In the genomic region with DNA sequence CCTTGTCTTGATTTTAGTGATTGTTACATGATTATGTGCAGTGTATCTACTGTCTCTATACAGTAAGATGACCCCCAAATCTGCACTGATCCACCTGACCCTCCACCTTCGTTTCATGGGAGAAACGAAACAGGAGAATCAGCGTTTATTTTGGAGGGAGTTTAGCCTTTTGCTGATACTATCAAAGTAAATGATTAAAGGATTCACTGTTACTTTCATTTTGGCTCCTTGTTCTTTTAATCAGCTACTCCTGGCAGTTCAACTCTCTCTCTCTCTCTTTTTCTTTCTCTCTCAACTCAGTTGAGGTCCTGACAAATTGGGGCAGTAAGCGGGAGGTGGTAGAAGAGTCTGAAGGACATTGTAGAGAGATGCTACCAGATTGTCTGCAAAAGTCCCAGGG, we compare ENCODE assay signal across 17 cellular contexts. TPM values are rescaled to one million over a fixed set of nuclear protein-coding genes. Genes with fewer than 3 reads are reported as not detected.
DNase-seq lines count a peak whose midpoint lies in the region; ATAC-seq, FAIRE-seq and TF ChIP-seq lines count a peak whose summit lies in the region.
"Had no signal": no experiment of that assay in that cellular context is flagged by ENCODE, and none has a peak within 500 bp of the region (broad histone marks: within the 10 kb centered on the region; RNA-seq: fewer than 3 reads in every experiment).

No MANE protein-coding gene starts in this region.

- H3K79me2 ChIP-seq in Loucy (ENCODE audit: insufficient read depth, low read length), result no peaks in the 10 kb centered on the region
- H3K79me2 ChIP-seq in K562 (ENCODE audit: control insufficient read depth, insufficient read depth, low read length), result no peaks in the 10 kb centered on the region

- in situ Hi-C loops in K562 (cut with MboI), result no loop called here

- no peaks in the 10 kb centered on the region for H3K36me3 Mint-ChIP-seq in CD4-positive, alpha-beta memory T cell
- H3K36me3 Mint-ChIP-seq: CD4-positive, CD25-positive, alpha-beta regulatory T cell; IgD-negative memory B cell had no signal

- POLR2A ChIA-PET in K562 (lab: Yijun Ruan, JAX), result interaction anchor here (0.5 to 1.5 kb wide), 3 partner anchors 9 to 228 kb away, joined by 3 to 6 read pairs (median 4); partner anchors contain the start of gene OR6K3
- POLR2A ChIA-PET in CD4-positive, alpha-beta memory T cell (lab: Charles Lee; ENCODE audit: partially characterized antibody), result no interaction called here

- H3K9ac ChIP-seq in Loucy (ENCODE audit: low read depth, low read length, poor library complexity, severe bottlenecking) (no peak overlapping the region), K562 (ENCODE audit: insufficient read depth in 1 of 2, low read depth in 2 of 2, low read length in 2 of 2) (no peak overlapping the region)

- H3K9me1 ChIP-seq in K562 (ENCODE audit: control insufficient read depth, insufficient read depth, low read length), result no peaks in the 10 kb centered on the region

- 31% methylated on average over 3 of the region's 4 CpGs for WGBS in K562 (ENCODE audit: insufficient coverage, low coverage, missing lambda C conversion rate)
- 21 to 51% (median 40%) methylated on average over 4 of the region's 4 CpGs for whole genome bisulfite sequencing in small intestine, 3 donors

- H3K9me3 ChIP-seq in Loucy (ENCODE audit: insufficient read depth, low read depth, low read length), result no peaks in the 10 kb centered on the region
- H3K9me3 ChIP-seq in K562 (replicated peaks; ENCODE audit: control insufficient read depth, insufficient read depth, low read depth, low read length), result no peaks in the 10 kb centered on the region
- H3K9me3 ChIP-seq in small intestine (ENCODE audit: control insufficient read depth, low read depth), result no peaks in the 10 kb centered on the region
- no peaks in the 10 kb centered on the region for H3K9me3 ChIP-seq in CD4-positive, alpha-beta memory T cell (ENCODE audit: control insufficient read depth in 1 of 2, low read length in 2 of 2)
- H3K9me3 ChIP-seq: BLaER1 treated with 17β-estradiol and CSF1 and Interleukin-3, amounts not matched to agents 10 nM and 100 nM had no signal

- H3K4me1 Mint-ChIP-seq in CD4-positive, alpha-beta memory T cell, result peaks cover 0 to 4% (median under 1%) of the 10 kb centered on the region in 4 donors
- H3K4me1 Mint-ChIP-seq: CD4-positive, CD25-positive, alpha-beta regulatory T cell; IgD-negative memory B cell had no signal

- no peak for TF ChIP-seq RAD21 in K562 (CRISPR knock-in tag; conservative IDR thresholded peaks at IDR 0.05 in 1 of 2, IDR thresholded peaks at IDR 0.05 in 1 of 2)

- no peak overlapping the region for H3K27ac ChIP-seq in K562 (ENCODE audit: extremely low read depth, low read depth, low read length)
- H3K27ac ChIP-seq in small intestine (ENCODE audit: low read depth in 1 of 2, low read length in 1 of 2), result no peak overlapping the region
- H3K27ac ChIP-seq in CD4-positive, alpha-beta memory T cell (ENCODE audit: low read depth, low read length), result no peak overlapping the region

- no TSS peak for BruUV-seq in K562 (replicated peaks; lab: Mats Ljungman, UMichigan)

- H2AFZ ChIP-seq in Loucy (ENCODE audit: low read length), result 0 out of 2 replicates have a peak overlapping the region, but pooled peaks have one; percentile 6
- peak overlapping the region; percentile 42 for H2AFZ ChIP-seq in K562 (ENCODE audit: low read depth, low read length)

- H3K4me1 ChIP-seq in Loucy (ENCODE audit: insufficient read depth, low read length, poor library complexity, severe bottlenecking), result no peaks in the 10 kb centered on the region
- H3K4me1 ChIP-seq in K562 (replicated peaks in 1 of 2; ENCODE audit: control insufficient read depth in 2 of 2, insufficient read depth in 2 of 2, low read length in 2 of 2), result peaks cover 3 to 39% of the 10 kb centered on the region in 2 experiments; a peak in 3 of 5 replicates
- no peaks in the 10 kb centered on the region for H3K4me1 ChIP-seq in small intestine (ENCODE audit: control insufficient read depth in 2 of 2, insufficient read depth in 1 of 2, low read depth in 1 of 2, low read length in 1 of 2)
- H3K4me1 ChIP-seq in CD4-positive, alpha-beta memory T cell (ENCODE audit: insufficient read depth, low read length), result no peaks in the 10 kb centered on the region

- H3K4me3 ChIP-seq in Loucy (ENCODE audit: low read length, poor library complexity, severe bottlenecking), result no peak overlapping the region
- H3K4me3 ChIP-seq in K562, result no peak overlapping the region
- H3K4me3 ChIP-seq in small intestine (ENCODE audit: low read depth in 1 of 2, low read length in 2 of 2), result no peak overlapping the region
- H3K4me3 ChIP-seq in CD4-positive, alpha-beta memory T cell (ENCODE audit: low read length in 2 of 2), result no peak overlapping the region
- H3K4me3 ChIP-seq: BLaER1 treated with 17β-estradiol and CSF1 and Interleukin-3, amounts not matched to agents 10 nM and 100 nM; GM12878 had no signal

- CTCF ChIA-PET in K562 (lab: Yijun Ruan, JAX; ENCODE audit: low intra/inter-chr PET ratio), result no interaction called here
- CTCF ChIA-PET in CD4-positive, alpha-beta memory T cell (lab: Charles Lee; ENCODE audit: partially characterized antibody), result no interaction called here

- TF ChIP-seq POLR2A in K562 (conservative IDR thresholded peaks at IDR 0.05), result no peak

- ATAC-seq in K562, result no peak
- ATAC-seq: GM12878, HCT116 had no signal

- no peak for TF ChIP-seq EP300 in K562 (IDR thresholded peaks at IDR 0.05; ENCODE audit: low read length)

- peak overlapping the region; percentile 25 for H3K4me2 ChIP-seq in Loucy (ENCODE audit: low read depth, low read length, poor library complexity, severe bottlenecking)
- H3K4me2 ChIP-seq in K562 (ENCODE audit: insufficient read depth, low read length), result peak overlapping the region; percentile 36

- H3K9me2 ChIP-seq in Loucy (replicated peaks; ENCODE audit: low read depth, low read length), result no peaks in the 10 kb centered on the region

- peaks cover 1 to 9% of the 10 kb centered on the region in 2 donors for H3K27me3 Mint-ChIP-seq in CD4-positive, alpha-beta memory T cell

- H4K20me1 ChIP-seq in Loucy (ENCODE audit: insufficient read depth, low read length, poor library complexity, severe bottlenecking), result no peaks in the 10 kb centered on the region
- no peaks in the 10 kb centered on the region for H4K20me1 ChIP-seq in K562 (replicated peaks; ENCODE audit: control insufficient read depth, insufficient read depth, low read length)
- H4K20me1 ChIP-seq: BLaER1 treated with 17β-estradiol and CSF1 and Interleukin-3, amounts not matched to agents 10 nM and 100 nM had no signal

- H3K9me3 Mint-ChIP-seq in CD4-positive, alpha-beta memory T cell, result no peaks in the 10 kb centered on the region
- H3K9me3 Mint-ChIP-seq: CD4-positive, CD25-positive, alpha-beta regulatory T cell; IgD-negative memory B cell had no signal

- no peak overlapping the region for H3K4me3 Mint-ChIP-seq in CD4-positive, alpha-beta memory T cell
- H3K4me3 Mint-ChIP-seq: CD4-positive, CD25-positive, alpha-beta regulatory T cell; IgD-negative memory B cell had no signal

- intact Hi-C loops in K562 (cut with micrococcal nuclease), result no loop called here
- intact Hi-C loops in CD4-positive, alpha-beta memory T cell (cut with micrococcal nuclease), result no loop called here

- FAIRE-seq in K562 (lab: Jason Lieb, UNC) (no peak), small intestine (lab: Jason Lieb, UNC) (no peak)
- FAIRE-seq: GM12878, GM18507, H54 had no signal

- DNase-seq in K562 (ENCODE audit: extremely low read depth in 1 of 4, low spot score in 3 of 4) (no peak), small intestine (peak; percentile 1), NOMO-1 (lab: John Stamatoyannopoulos, UW; ENCODE audit: unreplicated experiment in 2 of 2) (no peak)
- DNase-seq in CD4-positive, alpha-beta memory T cell, result no peak
- DNase-seq: ACHN; Calu3; CD4-positive, CD25-positive, alpha-beta regulatory T cell; DMS 273 treated with DMSO at 0.1 percent for 48 hours had no signal

- H3K27me3 ChIP-seq in Loucy (ENCODE audit: insufficient read depth, low read length, poor library complexity, severe bottlenecking) (no peaks in the 10 kb centered on the region), K562 (ENCODE audit: control insufficient read depth in 2 of 2, insufficient read depth in 2 of 2, low read length in 2 of 2) (no peaks in the 10 kb centered on the region), small intestine (ENCODE audit: control insufficient read depth in 2 of 2, insufficient read depth in 2 of 2, low read length in 2 of 2) (no peaks in the 10 kb centered on the region)
- peaks cover 3% of the 10 kb centered on the region for H3K27me3 ChIP-seq in CD4-positive, alpha-beta memory T cell (ENCODE audit: insufficient read depth, low read length)
- H3K27me3 ChIP-seq: BLaER1 treated with 17β-estradiol and CSF1 and Interleukin-3, amounts not matched to agents 10 nM and 100 nM had no signal

- no peak overlapping the region for H3K27ac Mint-ChIP-seq in CD4-positive, alpha-beta memory T cell
- H3K27ac Mint-ChIP-seq: CD4-positive, CD25-positive, alpha-beta regulatory T cell; IgD-negative memory B cell had no signal

- no peaks in the 10 kb centered on the region for H3K36me3 ChIP-seq in Loucy (ENCODE audit: insufficient read depth, low read length)
- H3K36me3 ChIP-seq in K562 (ENCODE audit: control insufficient read depth, insufficient read depth, low read length), result no peaks in the 10 kb centered on the region
- no peaks in the 10 kb centered on the region for H3K36me3 ChIP-seq in small intestine (ENCODE audit: control insufficient read depth in 2 of 2, insufficient read depth in 2 of 2, low read length in 2 of 2)
- H3K36me3 ChIP-seq in CD4-positive, alpha-beta memory T cell (ENCODE audit: insufficient read depth, low read length), result no peaks in the 10 kb centered on the region
- H3K36me3 ChIP-seq: BLaER1 treated with 17β-estradiol and CSF1 and Interleukin-3, amounts not matched to agents 10 nM and 100 nM had no signal

- H3F3A ChIP-seq in Loucy (ENCODE audit: low read depth), result no peaks in the 10 kb centered on the region

- TF ChIP-seq CTCF in Loucy (conservative IDR thresholded peaks at IDR 0.05; ENCODE audit: low read length), result no peak
- TF ChIP-seq CTCF in K562 (IDR thresholded peaks at IDR 0.05 in 2 of 3, conservative IDR thresholded peaks at IDR 0.05 in 1 of 3; ENCODE audit: insufficient read depth in 2 of 3, low read depth in 1 of 3, low read length in 3 of 3), result no peak

RNA-seq across cellular contexts. Expression of gene OR6K3, which starts 9.9 kb away (rescaled TPM):
- total RNA-seq in K562 (2011; cell fraction: chromatin; rRNA removed; ENCODE audit: low replicate concordance), result not detected in 2 replicates
- total RNA-seq in K562 (2011; cell fraction: nucleolus; rRNA removed), result not detected in 2 replicates
- total RNA-seq in K562 (2011; cell fraction: nucleoplasm; rRNA removed), result not detected in 2 replicates
- total RNA-seq in K562 (2014; rRNA removed), result not detected in 2 replicates
- total RNA-seq in K562 (2014; rRNA removed; fragmentation: Illumina TruSeq; extraction: Trizol), result not detected in 2 replicates
- not detected in 2 replicates for total RNA-seq in K562 (2015; rRNA removed; fragmentation: Illumina TruSeq; extraction: Trizol)
- total RNA-seq in K562 (2021), result not detected in 2 replicates
- not detected in 2 replicates for polyA plus RNA-seq in K562 (2011; rRNA removed)
- not detected in 2 replicates for polyA plus RNA-seq in K562 (2011; cell fraction: cytosol; rRNA removed)
- not detected in 2 replicates for polyA plus RNA-seq in K562 (2011; cell fraction: nucleus; rRNA removed)
- 0.08 TPM in 1 of 2 replicates, not detected in the other for polyA plus RNA-seq in K562 (2012)
- polyA plus RNA-seq in K562 (2014; fragmentation: Illumina TruSeq; extraction: Trizol), result not detected in 2 replicates
- not detected for polyA plus RNA-seq in K562 (2014; fragmentation: Nextera tagmentation; extraction: Ambion mirVana)
- polyA plus RNA-seq in K562 (2014; rRNA removed), result 0.20 TPM in 1 of 2 replicates, not detected in the other
- not detected in 2 replicates for polyA minus RNA-seq in K562 (2011; rRNA and poly(A)+ RNA removed)
- polyA minus RNA-seq in K562 (2011; cell fraction: cytosol; rRNA and poly(A)+ RNA removed), result not detected in 2 replicates
- polyA minus RNA-seq in K562 (2011; cell fraction: nucleus; rRNA and poly(A)+ RNA removed), result not detected in 2 replicates
- polyA plus RNA-seq in small intestine, result not detected
- total RNA-seq in CD4-positive, alpha-beta memory T cell, result not detected
- not detected for polyA plus RNA-seq in CD4-positive, alpha-beta memory T cell
- total RNA-seq: A172; Calu3; CD4-positive, CD25-positive, alpha-beta regulatory T cell; Daoy; GM12878 had no signal
- polyA plus RNA-seq: CD4-positive, CD25-positive, alpha-beta regulatory T cell; GM12878; IgD-negative memory B cell had no signal

RNA-seq across cellular contexts. Expression of gene OR6K6, which starts 24.1 kb away (rescaled TPM):
- total RNA-seq in K562 (2011; cell fraction: chromatin; rRNA removed; ENCODE audit: low replicate concordance), result not detected in 2 replicates
- total RNA-seq in K562 (2011; cell fraction: nucleolus; rRNA removed), result not detected in 2 replicates
- total RNA-seq in K562 (2011; cell fraction: nucleoplasm; rRNA removed), result not detected in 2 replicates
- total RNA-seq in K562 (2014; rRNA removed) (not detected in 2 replicates), K562 (2014; rRNA removed; fragmentation: Illumina TruSeq; extraction: Trizol) (not detected in 2 replicates), K562 (2015; rRNA removed; fragmentation: Illumina TruSeq; extraction: Trizol) (not detected in 2 replicates), K562 (2021) (not detected in 2 replicates)
- polyA plus RNA-seq in K562 (2011; rRNA removed) (not detected in 2 replicates), K562 (2014; fragmentation: Illumina TruSeq; extraction: Trizol) (not detected in 2 replicates), K562 (2014; fragmentation: Nextera tagmentation; extraction: Ambion mirVana) (not detected), K562 (2014; rRNA removed) (not detected in 2 replicates), small intestine (not detected)
- not detected in 2 replicates for polyA plus RNA-seq in K562 (2011; cell fraction: cytosol; rRNA removed)
- polyA plus RNA-seq in K562 (2011; cell fraction: nucleus; rRNA removed), result 0.11 TPM in 1 of 2 replicates, not detected in the other
- polyA plus RNA-seq in K562 (2012), result not detected in 2 replicates
- not detected in 2 replicates for polyA minus RNA-seq in K562 (2011; rRNA and poly(A)+ RNA removed)
- polyA minus RNA-seq in K562 (2011; cell fraction: cytosol; rRNA and poly(A)+ RNA removed), result not detected in 2 replicates
- not detected in 2 replicates for polyA minus RNA-seq in K562 (2011; cell fraction: nucleus; rRNA and poly(A)+ RNA removed)
- total RNA-seq in CD4-positive, alpha-beta memory T cell, result not detected
- not detected for polyA plus RNA-seq in CD4-positive, alpha-beta memory T cell
- total RNA-seq: A172; Calu3; CD4-positive, CD25-positive, alpha-beta regulatory T cell; Daoy; GM12878 had no signal
- polyA plus RNA-seq: CD4-positive, CD25-positive, alpha-beta regulatory T cell; GM12878; IgD-negative memory B cell had no signal

RNA-seq across cellular contexts. Expression of gene OR6K2, which starts 30.0 kb away (rescaled TPM):
- not detected in 2 replicates for total RNA-seq in K562 (2011; cell fraction: chromatin; rRNA removed; ENCODE audit: low replicate concordance)
- not detected in 2 replicates for total RNA-seq in K562 (2011; cell fraction: nucleolus; rRNA removed)
- total RNA-seq in K562 (2011; cell fraction: nucleoplasm; rRNA removed), result not detected in 2 replicates
- total RNA-seq in K562 (2014; rRNA removed) (not detected in 2 replicates), K562 (2014; rRNA removed; fragmentation: Illumina TruSeq; extraction: Trizol) (not detected in 2 replicates), K562 (2015; rRNA removed; fragmentation: Illumina TruSeq; extraction: Trizol) (not detected in 2 replicates), K562 (2021) (not detected in 2 replicates)
- polyA plus RNA-seq in K562 (2011; rRNA removed) (not detected in 2 replicates), K562 (2014; fragmentation: Illumina TruSeq; extraction: Trizol) (not detected in 2 replicates), K562 (2014; fragmentation: Nextera tagmentation; extraction: Ambion mirVana) (not detected), K562 (2014; rRNA removed) (not detected in 2 replicates), small intestine (not detected)
- polyA plus RNA-seq in K562 (2011; cell fraction: cytosol; rRNA removed), result not detected in 2 replicates
- polyA plus RNA-seq in K562 (2011; cell fraction: nucleus; rRNA removed), result not detected in 2 replicates
- polyA plus RNA-seq in K562 (2012), result not detected in 2 replicates
- not detected in 2 replicates for polyA minus RNA-seq in K562 (2011; rRNA and poly(A)+ RNA removed)
- polyA minus RNA-seq in K562 (2011; cell fraction: cytosol; rRNA and poly(A)+ RNA removed), result not detected in 2 replicates
- not detected in 2 replicates for polyA minus RNA-seq in K562 (2011; cell fraction: nucleus; rRNA and poly(A)+ RNA removed)
- not detected for total RNA-seq in CD4-positive, alpha-beta memory T cell
- not detected for polyA plus RNA-seq in CD4-positive, alpha-beta memory T cell
- total RNA-seq: A172; Calu3; CD4-positive, CD25-positive, alpha-beta regulatory T cell; Daoy; GM12878 had no signal
- polyA plus RNA-seq: CD4-positive, CD25-positive, alpha-beta regulatory T cell; GM12878; IgD-negative memory B cell had no signal

RNA-seq across cellular contexts. Expression of gene OR6N1, which starts 41.5 kb away (rescaled TPM):
- total RNA-seq in K562 (2011; cell fraction: chromatin; rRNA removed; ENCODE audit: low replicate concordance), result 0.14 TPM in 1 of 2 replicates, not detected in the other
- total RNA-seq in K562 (2011; cell fraction: nucleolus; rRNA removed), result not detected in 2 replicates
- total RNA-seq in K562 (2011; cell fraction: nucleoplasm; rRNA removed), result not detected in 2 replicates
- total RNA-seq in K562 (2014; rRNA removed) (not detected in 2 replicates), K562 (2014; rRNA removed; fragmentation: Illumina TruSeq; extraction: Trizol) (not detected in 2 replicates), K562 (2015; rRNA removed; fragmentation: Illumina TruSeq; extraction: Trizol) (not detected in 2 replicates), K562 (2021) (not detected in 2 replicates)
- polyA plus RNA-seq in K562 (2011; rRNA removed) (0.07 TPM in 1 of 2 replicates, not detected in the other), K562 (2014; fragmentation: Illumina TruSeq; extraction: Trizol) (not detected in 2 replicates), K562 (2014; fragmentation: Nextera tagmentation; extraction: Ambion mirVana) (under 1 TPM in 1 of 2 experiments, not detected in 1; 0.01 TPM), K562 (2014; rRNA removed) (not detected in 2 replicates), small intestine (not detected)
- polyA plus RNA-seq in K562 (2011; cell fraction: cytosol; rRNA removed), result not detected in 2 replicates
- 0.17 TPM in 1 of 2 replicates, not detected in the other for polyA plus RNA-seq in K562 (2011; cell fraction: nucleus; rRNA removed)
- polyA plus RNA-seq in K562 (2012), result 0.03 TPM in 1 of 2 replicates, not detected in the other
- polyA minus RNA-seq in K562 (2011; rRNA and poly(A)+ RNA removed), result not detected in 2 replicates
- not detected in 2 replicates for polyA minus RNA-seq in K562 (2011; cell fraction: cytosol; rRNA and poly(A)+ RNA removed)
- polyA minus RNA-seq in K562 (2011; cell fraction: nucleus; rRNA and poly(A)+ RNA removed), result not detected in 2 replicates
- not detected for total RNA-seq in CD4-positive, alpha-beta memory T cell
- not detected for polyA plus RNA-seq in CD4-positive, alpha-beta memory T cell
- total RNA-seq: A172; Calu3; CD4-positive, CD25-positive, alpha-beta regulatory T cell; Daoy; GM12878 had no signal
- polyA plus RNA-seq: CD4-positive, CD25-positive, alpha-beta regulatory T cell; GM12878; IgD-negative memory B cell had no signal

RNA-seq across cellular contexts. Expression of gene SPTA1, which starts 43.9 kb away (rescaled TPM):
- 160 and 549 TPM in 2 replicates for total RNA-seq in K562 (2011; cell fraction: chromatin; rRNA removed; ENCODE audit: low replicate concordance)
- 66.4 and 131 TPM in 2 replicates for total RNA-seq in K562 (2011; cell fraction: nucleolus; rRNA removed)
- 176 and 213 TPM in 2 replicates for total RNA-seq in K562 (2011; cell fraction: nucleoplasm; rRNA removed)
- total RNA-seq in K562 (2014; rRNA removed) (36.5 and 39.3 TPM in 2 replicates), K562 (2014; rRNA removed; fragmentation: Illumina TruSeq; extraction: Trizol) (62.1 and 65.2 TPM in 2 replicates), K562 (2015; rRNA removed; fragmentation: Illumina TruSeq; extraction: Trizol) (45.5 and 48.5 TPM in 2 replicates), K562 (2021) (44.3 and 45.9 TPM in 2 replicates)
- polyA plus RNA-seq in K562 (2011; rRNA removed) (48.4 and 53.2 TPM in 2 replicates), K562 (2014; fragmentation: Illumina TruSeq; extraction: Trizol) (36.2 and 44.8 TPM in 2 replicates), K562 (2014; fragmentation: Nextera tagmentation; extraction: Ambion mirVana) (10 to 100 TPM; 11.0 to 21.6 TPM), K562 (2014; rRNA removed) (47.5 and 50.7 TPM in 2 replicates), small intestine (under 1 TPM in 1 of 3 donors, not detected in 2; under 0.01 TPM)
- polyA plus RNA-seq in K562 (2011; cell fraction: cytosol; rRNA removed), result 11.9 and 13.9 TPM in 2 replicates
- polyA plus RNA-seq in K562 (2011; cell fraction: nucleus; rRNA removed), result 191 and 210 TPM in 2 replicates
- 16.7 and 26.8 TPM in 2 replicates for polyA plus RNA-seq in K562 (2012)
- 90.8 and 93.4 TPM in 2 replicates for polyA minus RNA-seq in K562 (2011; rRNA and poly(A)+ RNA removed)
- 22.0 and 28.1 TPM in 2 replicates for polyA minus RNA-seq in K562 (2011; cell fraction: cytosol; rRNA and poly(A)+ RNA removed)
- polyA minus RNA-seq in K562 (2011; cell fraction: nucleus; rRNA and poly(A)+ RNA removed), result 109 and 172 TPM in 2 replicates
- total RNA-seq in CD4-positive, alpha-beta memory T cell, result not detected
- not detected for polyA plus RNA-seq in CD4-positive, alpha-beta memory T cell
- total RNA-seq: A172; CD4-positive, CD25-positive, alpha-beta regulatory T cell had no signal
- polyA plus RNA-seq: CD4-positive, CD25-positive, alpha-beta regulatory T cell; IgD-negative memory B cell had no signal
